Comparison of ENCODE assay signal across 35 cellular contexts in genomic region chr16:7185179-7185578, GRCh38.
"Had no signal": no experiment of that assay in that cellular context is flagged by ENCODE, and none has a peak within 500 bp of the region (broad histone marks: within the 10 kb centered on the region; RNA-seq: fewer than 3 reads in every experiment).

No MANE protein-coding gene starts in this region.

- H3K27ac ChIP-seq: adrenal gland, ascending aorta, body of pancreas, brain microvascular endothelial cell, breast epithelium, cardiac muscle cell had no signal

- ATAC-seq: activated naive CD4-positive, alpha-beta T cell treated with anti-CD3 and anti-CD28 coated beads, Interleukin-2, amount 50 U/mL, for 72 hours; activated naive CD8-positive, alpha-beta T cell treated with anti-CD3 and anti-CD28 coated beads, Interleukin-2, amount 50 U/mL, for 24 hours; activated T-cell treated with anti-CD3 and anti-CD28 coated beads, Interleukin-2, amount 50 U/mL, for 4 hours; activated T-cell treated with anti-CD3 and anti-CD28 coated beads, Interleukin-2, amount 50 U/mL, for 72 hours; activated T-helper 17 cell treated with anti-CD3 and anti-CD28 coated beads, Interleukin-2, amount 50 U/mL, for 72 hours; body of pancreas had no signal

- DNase-seq: activated effector memory CD4-positive, alpha-beta T cell treated with anti-CD3 and anti-CD28 coated beads, Interleukin-2, amount 50 U/mL, for 16 hours; activated effector memory CD4-positive, alpha-beta T cell treated with Interleukin-2 at 50 U/mL for 16 hours; activated gamma-delta T cell; activated gamma-delta T cell treated with Interleukin-2 at 50 U/mL for 16 hours; activated naive CD4-positive, alpha-beta T cell; activated naive CD4-positive, alpha-beta T cell treated with anti-CD3 and anti-CD28 coated beads for 36 hours; activated naive CD4-positive, alpha-beta T cell treated with anti-CD3 and anti-CD28 coated beads, Interleukin-2, amount 10 ng/mL, durations not matched to agents 7 days and 5 days; activated naive CD4-positive, alpha-beta T cell treated with anti-CD3 and anti-CD28 coated beads, Interleukin-2, amount 50 U/mL, for 16 hours; activated naive CD4-positive, alpha-beta T cell treated with Interleukin-2 at 50 U/mL for 16 hours; activated naive CD8-positive, alpha-beta T cell treated with anti-CD3 and anti-CD28 coated beads for 36 hours; activated naive CD8-positive, alpha-beta T cell treated with anti-CD3 and anti-CD28 coated beads, Interleukin-2, amount 10 ng/mL, durations not matched to agents 7 days and 5 days; activated naive CD8-positive, alpha-beta T cell treated with anti-CD3 and anti-CD28 coated beads, Interleukin-2, amount 50 U/mL, for 24 hours; activated T-cell treated with anti-CD3 and anti-CD28 coated beads for 4 hours; activated T-cell treated with anti-CD3 and anti-CD28 coated beads, Interleukin-2, amount 50 U/mL, for 1 hour; activated T-cell treated with anti-CD3 and anti-CD28 coated beads, Interleukin-2, amount 50 U/mL, for 24 hours; activated T-cell treated with anti-CD3 and anti-CD28 coated beads, Interleukin-2, amount 50 U/mL, for 4 hours; activated T-cell treated with anti-CD3 and anti-CD28 coated beads, Interleukin-2, amount 50 U/mL, for 48 hours; activated T-cell treated with anti-CD3 and anti-CD28 coated beads, Interleukin-2, amount 50 U/mL, for 72 hours; adrenal gland; amniotic stem cell; amygdala; anterior cingulate cortex; aorta; body of pancreas; brain microvascular endothelial cell; caudate nucleus; central memory CD4-positive, alpha-beta T cell; cerebellar nuclear complex had no signal

- H3K27me3 ChIP-seq: adrenal gland, ascending aorta, body of pancreas, brain microvascular endothelial cell, breast epithelium, cardiac muscle cell had no signal

- FAIRE-seq: astrocyte, bronchial epithelial cell had no signal

- H3K9me3 ChIP-seq: adrenal gland, ascending aorta, body of pancreas had no signal

- H3K36me3 ChIP-seq: adrenal gland, ascending aorta, brain microvascular endothelial cell, breast epithelium, cardiac muscle cell had no signal

- H3K4me1 ChIP-seq: adrenal gland, ascending aorta, body of pancreas, breast epithelium had no signal

- H3K4me3 ChIP-seq: adrenal gland, ascending aorta, body of pancreas, breast epithelium, cardiac muscle cell had no signal
